20 cellular contexts compared by ENCODE assay signal in genomic region chr11:117538256-117538655, GRCh38.
"Had no signal": no experiment of that assay in that cellular context is flagged by ENCODE, and none has a peak within 500 bp of the region (broad histone marks: within the 10 kb centered on the region; RNA-seq: fewer than 3 reads in every experiment).

No MANE protein-coding gene starts in this region.

- H3K9me3 ChIP-seq: colonic mucosa, ovary, right atrium auricular region, sigmoid colon, tibial artery, upper lobe of right lung, vagina had no signal

- DNase-seq: colonic mucosa; dermis blood vessel endothelial cell; effector CD4-positive, alpha-beta T cell; erythroblast; foreskin keratinocyte; kidney; left cardiac atrium; left ventricle myocardium superior; ovary; stimulated activated CD4-positive, alpha-beta T cell treated with anti-CD3 and anti-CD28 coated beads, Interleukin-2, amount 100 ng/mL, for 48 hours; stimulated activated naive CD8-positive, alpha-beta T cell treated with anti-CD3 and anti-CD28 coated beads, Interleukin-15, Interleukin-2, amounts not matched to agents 100 U/mL and 50 U/mL, for 24 hours; tibial artery; upper lobe of right lung had no signal

- H3K27ac ChIP-seq: colonic mucosa, foreskin keratinocyte, ovary, right atrium auricular region, skin epidermis, tibial artery, upper lobe of right lung, vagina had no signal

- H3K36me3 ChIP-seq: colonic mucosa, ovary, right atrium auricular region, sigmoid colon, tibial artery, upper lobe of right lung, vagina had no signal

- H3K4me3 ChIP-seq: colonic mucosa, lung, ovary, right atrium auricular region, sigmoid colon, skin epidermis, tibial artery, upper lobe of right lung, vagina had no signal

- ATAC-seq: foreskin keratinocyte; stimulated activated naive CD8-positive, alpha-beta T cell treated with anti-CD3 and anti-CD28 coated beads, Interleukin-15, Interleukin-2, amounts not matched to agents 100 U/mL and 50 U/mL, for 24 hours; upper lobe of right lung had no signal

- H3K4me3 Mint-ChIP-seq: endodermal cell, nephron had no signal

- H3K4me1 ChIP-seq: colonic mucosa, foreskin keratinocyte, right atrium auricular region, tibial artery, upper lobe of right lung had no signal

- H3K27me3 ChIP-seq: colonic mucosa, ovary, right atrium auricular region, sigmoid colon, upper lobe of right lung, vagina had no signal

- H3K9me3 Mint-ChIP-seq: endodermal cell, nephron had no signal

- H3K27ac Mint-ChIP-seq: endodermal cell had no signal
